ENCODE assay signal across 1 cellular context in genomic region chr17:38617074-38617860, GRCh38.
TF ChIP-seq lines count a peak whose summit lies in the region.

No MANE protein-coding gene starts in this region.

TF ChIP-seq in IMR-90, 13 proteins besides CTCF, POLR2A, EP300 and RAD21:
- TF ChIP-seq ELK1 (IDR thresholded peaks at IDR 0.05; ENCODE audit: borderline replicate concordance, low read depth, low read length) (no peak), CHD1 (IDR thresholded peaks at IDR 0.05; ENCODE audit: low read depth, low read length) (no peak), NFE2L2 (IDR thresholded peaks at IDR 0.05; ENCODE audit: low read depth, low read length) (no peak), BHLHE40 (IDR thresholded peaks at IDR 0.05; ENCODE audit: low read depth, low read length) (no peak), MAFK (IDR thresholded peaks at IDR 0.05; ENCODE audit: low read depth, low read length) (no peak), RCOR1 (IDR thresholded peaks at IDR 0.05; ENCODE audit: insufficient replicate concordance, low read length) (no peak), SMC3 (IDR thresholded peaks at IDR 0.05; ENCODE audit: low read depth, low read length) (no peak), RFX5 (IDR thresholded peaks at IDR 0.05; ENCODE audit: low read depth, low read length) (no peak), MAZ (IDR thresholded peaks at IDR 0.05; ENCODE audit: borderline replicate concordance, low read depth, low read length) (no peak), MXI1 (IDR thresholded peaks at IDR 0.05; ENCODE audit: borderline replicate concordance, low read depth, low read length) (no peak), FOS (IDR thresholded peaks at IDR 0.05; ENCODE audit: low read depth, low read length) (no peak), CEBPB (IDR thresholded peaks at IDR 0.05; ENCODE audit: low read depth, low read length) (no peak)
- TF ChIP-seq, protein P1, sequence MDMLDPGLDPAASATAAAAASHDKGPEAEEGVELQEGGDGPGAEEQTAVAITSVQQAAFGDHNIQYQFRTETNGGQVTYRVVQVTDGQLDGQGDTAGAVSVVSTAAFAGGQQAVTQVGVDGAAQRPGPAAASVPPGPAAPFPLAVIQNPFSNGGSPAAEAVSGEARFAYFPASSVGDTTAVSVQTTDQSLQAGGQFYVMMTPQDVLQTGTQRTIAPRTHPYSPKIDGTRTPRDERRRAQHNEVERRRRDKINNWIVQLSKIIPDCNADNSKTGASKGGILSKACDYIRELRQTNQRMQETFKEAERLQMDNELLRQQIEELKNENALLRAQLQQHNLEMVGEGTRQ (IDR thresholded peaks at IDR 0.05; ENCODE audit: low read depth, low read length): no peak
